17 cellular contexts compared by ENCODE assay signal in the genomic region with DNA sequence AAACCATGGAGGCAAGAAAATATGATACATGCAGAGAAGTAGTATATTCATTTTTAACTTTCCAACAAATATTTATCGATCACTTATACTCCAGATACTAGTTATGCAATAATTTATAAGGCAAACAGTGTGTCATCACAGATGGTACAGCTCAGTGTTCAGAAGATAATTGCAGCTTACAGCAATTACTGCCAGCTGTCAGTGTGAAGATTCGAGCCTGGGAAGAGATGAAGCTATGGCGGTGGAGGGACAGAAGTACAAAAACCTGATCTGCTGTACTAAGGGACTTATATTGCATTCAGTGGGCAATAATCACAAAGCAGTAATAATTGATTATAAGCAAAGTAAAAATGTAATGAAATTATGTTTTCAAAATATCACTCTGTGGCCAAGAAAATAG.
"Had no signal": no experiment of that assay in that cellular context is flagged by ENCODE, and none has a peak within 500 bp of the region (broad histone marks: within the 10 kb centered on the region; RNA-seq: fewer than 3 reads in every experiment).

No MANE protein-coding gene starts in this region.

- H3K9me3 ChIP-seq: esophagus muscularis mucosa, ovary, right lobe of liver, suprapubic skin, vagina had no signal

- H3K27ac ChIP-seq: cardiac muscle cell, esophagus muscularis mucosa, ovary, right lobe of liver, suprapubic skin, vagina had no signal

- H3K27me3 ChIP-seq: cardiac muscle cell, esophagus muscularis mucosa, ovary, right lobe of liver, suprapubic skin, vagina had no signal

- H3K4me1 ChIP-seq: esophagus muscularis mucosa, right lobe of liver, suprapubic skin, vagina had no signal

- H3K36me3 ChIP-seq: cardiac muscle cell, esophagus muscularis mucosa, ovary, right lobe of liver, suprapubic skin, vagina had no signal

- H3K4me3 ChIP-seq: cardiac muscle cell, esophagus muscularis mucosa, ovary, right lobe of liver, suprapubic skin, vagina had no signal

- DNase-seq: activated CD4-positive, alpha-beta T cell treated with anti-CD3 and anti-CD28 coated beads, Interleukin-2, amount 50 U/mL, for 48 hours; activated gamma-delta T cell treated with Interleukin-2 at 50 U/mL for 16 hours; activated T-cell treated with anti-CD3 and anti-CD28 coated beads for 4 hours; effector memory CD4-positive, alpha-beta T cell; left cardiac atrium; mesenchymal stem cell; naive thymus-derived CD4-positive, alpha-beta T cell; ovary; right lobe of liver; small intestine; stimulated activated CD4-positive, alpha-beta T cell treated with anti-CD3 and anti-CD28 coated beads, Interleukin-15, amount 100 ng/mL, for 24 hours; stimulated activated CD4-positive, alpha-beta T cell treated with anti-CD3 and anti-CD28 coated beads, Interleukin-2, amount 100 ng/mL, for 48 hours; trophoblast cell had no signal
